ENCODE assay signal across 23 cellular contexts in the genomic region with DNA sequence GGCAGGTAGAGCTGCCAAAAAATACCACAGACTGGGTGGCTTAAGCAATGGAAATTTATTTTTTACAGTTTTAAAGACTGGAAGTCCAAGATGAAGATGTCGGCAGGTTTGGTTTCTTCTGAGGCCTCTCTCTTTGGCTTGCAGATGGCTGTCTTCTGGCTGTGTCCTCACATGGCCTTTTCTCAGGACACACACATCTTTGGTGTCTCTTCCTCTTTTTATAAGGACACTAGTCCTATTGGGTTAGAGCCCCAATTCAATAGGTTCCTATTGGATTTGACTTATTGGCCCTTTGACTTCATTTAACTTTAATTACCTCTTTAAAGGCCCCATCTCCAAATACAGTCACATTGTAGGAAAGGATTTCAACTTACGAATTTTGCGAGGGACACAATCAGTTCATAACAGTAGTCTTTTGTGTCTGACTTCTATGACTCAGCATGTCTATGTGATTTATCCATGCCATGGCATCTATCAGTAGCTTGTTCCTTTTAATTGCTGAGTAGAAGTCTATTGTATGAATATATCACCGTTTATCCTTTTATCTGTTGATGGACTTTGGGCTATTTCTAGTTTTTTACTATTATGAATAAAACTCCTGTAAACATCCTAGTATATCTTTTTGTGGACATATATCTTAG. TPM values are rescaled to one million over a fixed set of nuclear protein-coding genes. Genes with fewer than 3 reads are reported as not detected.
DNase-seq lines count a peak whose midpoint lies in the region; ATAC-seq, FAIRE-seq and TF ChIP-seq lines count a peak whose summit lies in the region.
"Had no signal": no experiment of that assay in that cellular context is flagged by ENCODE, and none has a peak within 500 bp of the region (broad histone marks: within the 10 kb centered on the region; RNA-seq: fewer than 3 reads in every experiment).

No MANE protein-coding gene starts in this region.

- no peaks in the 10 kb centered on the region for H3K4me1 ChIP-seq in upper lobe of right lung
- H3K4me1 ChIP-seq: gastrocnemius medialis, prostate gland had no signal

- no peak for DNase-seq in HFFc6
- DNase-seq in NCI-H460 (ENCODE audit: extremely low read depth, low read depth), result peak; percentile 7
- DNase-seq in bronchial epithelial cell (ENCODE audit: low read depth), result peak; percentile 72
- peak; percentile 78 for DNase-seq in pons (ENCODE audit: low spot score)
- no peak for DNase-seq in NCI-H1417 (lab: John Stamatoyannopoulos, UW)
- DNase-seq in upper lobe of right lung, result no peak
- DNase-seq in activated CD4-positive, alpha-beta T cell treated with anti-CD3 and anti-CD28 coated beads for 4 hours, result no peak
- DNase-seq: activated naive CD4-positive, alpha-beta T cell treated with anti-CD3 and anti-CD28 coated beads for 36 hours; C1 segment of cervical spinal cord; cortex of kidney; DMS153; gastrocnemius medialis; NCI-H1930; NCI-H510A; SHP77 treated with DMSO at 0.1 percent for 48 hours; spleen; T1000; tibial artery had no signal

- H3K27me3 ChIP-seq in bronchial epithelial cell (ENCODE audit: control insufficient read depth, insufficient read depth, low read length), result no peaks in the 10 kb centered on the region
- H3K27me3 ChIP-seq in upper lobe of right lung, result no peaks in the 10 kb centered on the region
- H3K27me3 ChIP-seq: tibial artery had no signal

- H3K36me3 ChIP-seq in bronchial epithelial cell (ENCODE audit: control insufficient read depth, insufficient read depth, low read length) (no peaks in the 10 kb centered on the region), upper lobe of right lung (no peaks in the 10 kb centered on the region)
- H3K36me3 ChIP-seq: gastrocnemius medialis, prostate gland, spleen, tibial artery had no signal

- no peak for FAIRE-seq in bronchial epithelial cell (lab: Jason Lieb, UNC)
- FAIRE-seq: endothelial cell of umbilical vein had no signal

- no peaks in the 10 kb centered on the region for H3K9me3 ChIP-seq in upper lobe of right lung
- H3K9me3 ChIP-seq: gastrocnemius medialis, prostate gland, spleen, tibial artery had no signal

- H3K36me3 Mint-ChIP-seq in HFFc6 (ENCODE audit: low read depth), result no peaks in the 10 kb centered on the region; the same call in 1 of the 2 replicates
- H3K36me3 Mint-ChIP-seq: stimulated activated effector memory CD8-positive, alpha-beta T cell treated with anti-CD3 and anti-CD28 coated beads, Interleukin-12 subunit alpha, Interleukin-12 subunit beta, amount 100 ng/mL, for 72 hours had no signal

- ATAC-seq in upper lobe of right lung, result no peak
- ATAC-seq: gastrocnemius medialis, GM23338 had no signal

- TF ChIP-seq CTCF in HFFc6 (IDR thresholded peaks at IDR 0.05), result no peak
- TF ChIP-seq CTCF in bronchial epithelial cell (IDR thresholded peaks at IDR 0.05; ENCODE audit: insufficient read depth, low read length, severe bottlenecking), result no peak
- no peak for TF ChIP-seq CTCF in upper lobe of right lung (IDR thresholded peaks at IDR 0.05)

- H3K9me3 Mint-ChIP-seq in HFFc6, result no peaks in the 10 kb centered on the region
- H3K9me3 Mint-ChIP-seq: activated naive CD4-positive, alpha-beta T cell treated with anti-CD3 and anti-CD28 coated beads for 36 hours; GM23338; stimulated activated effector memory CD8-positive, alpha-beta T cell treated with anti-CD3 and anti-CD28 coated beads, Interleukin-12 subunit alpha, Interleukin-12 subunit beta, amount 100 ng/mL, for 72 hours had no signal

- no peak overlapping the region for H3K27ac ChIP-seq in upper lobe of right lung
- H3K27ac ChIP-seq: gastrocnemius medialis, prostate gland, spleen had no signal

- H3K4me1 Mint-ChIP-seq in HFFc6 (ENCODE audit: low read depth), result peaks cover 79% of the 10 kb centered on the region

- H3K4me3 ChIP-seq in bronchial epithelial cell (ENCODE audit: low read depth, low read length), result no peak overlapping the region
- no peak overlapping the region for H3K4me3 ChIP-seq in upper lobe of right lung
- H3K4me3 ChIP-seq: gastrocnemius medialis, GM23338, prostate gland, spleen, tibial artery had no signal

- peak overlapping the region; percentile 63; the same call in 1 of the 2 replicates for H3K27ac Mint-ChIP-seq in HFFc6
- H3K27ac Mint-ChIP-seq: activated naive CD4-positive, alpha-beta T cell treated with anti-CD3 and anti-CD28 coated beads for 36 hours; GM23338; stimulated activated effector memory CD8-positive, alpha-beta T cell treated with anti-CD3 and anti-CD28 coated beads, Interleukin-12 subunit alpha, Interleukin-12 subunit beta, amount 100 ng/mL, for 72 hours had no signal

- H3K27me3 Mint-ChIP-seq in HFFc6 (ENCODE audit: insufficient read depth), result no peaks in the 10 kb centered on the region

- intact Hi-C loops in upper lobe of right lung (cut with DNase I), result no loop called here

- H3K4me3 Mint-ChIP-seq in HFFc6, result no peak overlapping the region
- H3K4me3 Mint-ChIP-seq: activated naive CD4-positive, alpha-beta T cell treated with anti-CD3 and anti-CD28 coated beads for 36 hours; GM23338; stimulated activated effector memory CD8-positive, alpha-beta T cell treated with anti-CD3 and anti-CD28 coated beads, Interleukin-12 subunit alpha, Interleukin-12 subunit beta, amount 100 ng/mL, for 72 hours had no signal

RNA-seq across cellular contexts. Expression of a gene that starts 11.0 kb away (rescaled TPM):
- total RNA-seq in HFFc6 (2021; fragmentation: NEBNext Ultra II Directional; extraction: Animal tissue kit (Norgen Biotek cat#: 25700)), result under 1 TPM; 0.31 to 0.70 (median 0.37) TPM
- total RNA-seq in NCI-H460 (2014; rRNA removed; shearing (Covaris generic)), result not detected in 2 replicates
- polyA plus RNA-seq in NCI-H460 (2014; cell fraction: nucleus; rRNA removed), result not detected in 2 replicates
- not detected in 2 replicates for total RNA-seq in bronchial epithelial cell
- not detected for total RNA-seq in upper lobe of right lung
- total RNA-seq: activated naive CD4-positive, alpha-beta T cell treated with anti-CD3 and anti-CD28 coated beads for 36 hours; endothelial cell of umbilical vein; GM23338; myocyte; spleen had no signal
- polyA plus RNA-seq: GM23338, spleen had no signal

Comparison
In these comparisons a context has a peak if more than half of its experiments do, and no peak if none do; other contexts are left out.
1. DNase-seq: peak in NCI-H460 (single experiment), bronchial epithelial cell (single experiment) and pons (single experiment); none in HFFc6 (single experiment), NCI-H1417 (0 of 3), upper lobe of right lung (single experiment) and activated CD4-positive, alpha-beta T cell treated with anti-CD3 and anti-CD28 coated beads for 4 hours (0 of 2).